Comparison of ENCODE assay signal across 11 cellular contexts in genomic region chr11:125570952-125571351, GRCh38. TPM values are rescaled to one million over a fixed set of nuclear protein-coding genes. Genes with fewer than 3 reads are reported as not detected.
DNase-seq lines count a peak whose midpoint lies in the region; ATAC-seq lines count a peak whose summit lies in the region.
"Had no signal": no experiment of that assay in that cellular context is flagged by ENCODE, and none has a peak within 500 bp of the region (broad histone marks: within the 10 kb centered on the region; RNA-seq: fewer than 3 reads in every experiment).

No MANE protein-coding gene starts in this region.

- no peaks in the 10 kb centered on the region for H3K27me3 Mint-ChIP-seq in CD4-positive, CD25-positive, alpha-beta regulatory T cell
- no peaks in the 10 kb centered on the region for H3K27me3 Mint-ChIP-seq in activated naive CD8-positive, alpha-beta T cell treated with anti-CD3 and anti-CD28 coated beads, Interleukin-2, amount 50 U/mL, for 24 hours
- H3K27me3 Mint-ChIP-seq in naive thymus-derived CD4-positive, alpha-beta T cell, result no peaks in the 10 kb centered on the region

- 95% methylated on average over 2 of the region's 2 CpGs for WGBS in HUES64

- H3K27ac Mint-ChIP-seq in CD4-positive, CD25-positive, alpha-beta regulatory T cell, result peak overlapping the region; percentile 72 to 94 (median 84)
- H3K27ac Mint-ChIP-seq in activated naive CD8-positive, alpha-beta T cell treated with anti-CD3 and anti-CD28 coated beads, Interleukin-2, amount 50 U/mL, for 24 hours, result no peak overlapping the region
- peak overlapping the region; percentile 53 to 94 (median 86) for H3K27ac Mint-ChIP-seq in naive thymus-derived CD4-positive, alpha-beta T cell

- no peaks in the 10 kb centered on the region for H3K9me3 ChIP-seq in CD4-positive, CD25-positive, alpha-beta regulatory T cell (ENCODE audit: control insufficient read depth in 2 of 2, low read length in 2 of 2)
- H3K9me3 ChIP-seq in HUES64 (ENCODE audit: insufficient read depth, low read depth, low read length), result 0 out of 2 replicates have a peak, but pooled peaks cover 8% of the 10 kb centered on the region
- no peaks in the 10 kb centered on the region for H3K9me3 ChIP-seq in naive thymus-derived CD4-positive, alpha-beta T cell (ENCODE audit: control insufficient read depth in 2 of 3, low read length in 3 of 3)
- H3K9me3 ChIP-seq: transverse colon had no signal

- CTCF ChIA-PET in naive thymus-derived CD4-positive, alpha-beta T cell (lab: Charles Lee), result no interaction called here

- ATAC-seq in CD4-positive, CD25-positive, alpha-beta regulatory T cell (ENCODE audit: low read depth in 2 of 2), result no peak
- no peak for ATAC-seq in activated naive CD8-positive, alpha-beta T cell treated with anti-CD3 and anti-CD28 coated beads, Interleukin-2, amount 50 U/mL, for 24 hours
- no peak for ATAC-seq in naive thymus-derived CD4-positive, alpha-beta T cell
- no peak for ATAC-seq in HG02938 (IDR thresholded peaks at IDR 0.05; ENCODE audit: unreplicated experiment)

- DNase-seq in CD4-positive, CD25-positive, alpha-beta regulatory T cell, result no peak
- no peak for DNase-seq in activated naive CD8-positive, alpha-beta T cell treated with anti-CD3 and anti-CD28 coated beads, Interleukin-2, amount 50 U/mL, for 24 hours
- DNase-seq in naive thymus-derived CD4-positive, alpha-beta T cell, result no peak
- no peak for DNase-seq in DMS79 treated with DMSO at 0.1 percent for 48 hours (lab: John Stamatoyannopoulos, UW)
- no peak for DNase-seq in NCI-H1048 (lab: John Stamatoyannopoulos, UW)
- DNase-seq in NCI-H446 (lab: John Stamatoyannopoulos, UW), result no peak
- DNase-seq: activated effector memory CD4-positive, alpha-beta T cell treated with Interleukin-2 at 50 U/mL for 16 hours; effector CD4-positive, alpha-beta T cell; transverse colon had no signal

- H3K9ac ChIP-seq in HUES64 (ENCODE audit: low read depth, low read length), result no peak overlapping the region

- POLR2A ChIA-PET in naive thymus-derived CD4-positive, alpha-beta T cell (lab: Charles Lee), result interaction anchor here (2.0 to 5.6 kb wide), 4 partner anchors 8 to 54 kb away, joined by 9 to 104 read pairs (median 12); partner anchors contain the start of genes CHEK1 and STT3A

- H3K36me3 Mint-ChIP-seq in CD4-positive, CD25-positive, alpha-beta regulatory T cell, result peaks cover 22% of the 10 kb centered on the region
- H3K36me3 Mint-ChIP-seq in activated naive CD8-positive, alpha-beta T cell treated with anti-CD3 and anti-CD28 coated beads, Interleukin-2, amount 50 U/mL, for 24 hours (ENCODE audit: low read depth), result peaks cover 30% of the 10 kb centered on the region
- H3K36me3 Mint-ChIP-seq in naive thymus-derived CD4-positive, alpha-beta T cell, result peaks cover 5 to 26% (median 20%) of the 10 kb centered on the region in 5 donors

- intact Hi-C loops in naive thymus-derived CD4-positive, alpha-beta T cell (cut with micrococcal nuclease), result loop anchor here in 1 of 2 donors (1.0 kb wide), 1 partner anchor 57 kb away; no protein-coding TSS in a partner anchor

- no peaks in the 10 kb centered on the region for H3K27me3 ChIP-seq in CD4-positive, CD25-positive, alpha-beta regulatory T cell (ENCODE audit: control insufficient read depth, insufficient read depth, low read length)
- H3K27me3 ChIP-seq in HUES64 (ENCODE audit: insufficient read depth, low read length), result no peaks in the 10 kb centered on the region
- no peaks in the 10 kb centered on the region for H3K27me3 ChIP-seq in naive thymus-derived CD4-positive, alpha-beta T cell (ENCODE audit: control insufficient read depth in 2 of 2, insufficient read depth in 2 of 2, low read length in 2 of 2)
- H3K27me3 ChIP-seq: transverse colon had no signal

- H3K4me3 ChIP-seq in CD4-positive, CD25-positive, alpha-beta regulatory T cell (ENCODE audit: low read depth, low read length), result peak overlapping the region; percentile 87
- H3K4me3 ChIP-seq in HUES64 (ENCODE audit: low read length), result peak overlapping the region; percentile 13; the same call in 1 of the 2 replicates
- no peak overlapping the region for H3K4me3 ChIP-seq in naive thymus-derived CD4-positive, alpha-beta T cell (ENCODE audit: low read length)

- peaks cover 17 to 41% (median 25%) of the 10 kb centered on the region in 4 donors for H3K4me1 Mint-ChIP-seq in CD4-positive, CD25-positive, alpha-beta regulatory T cell
- H3K4me1 Mint-ChIP-seq in activated naive CD8-positive, alpha-beta T cell treated with anti-CD3 and anti-CD28 coated beads, Interleukin-2, amount 50 U/mL, for 24 hours, result peaks cover 27% of the 10 kb centered on the region
- H3K4me1 Mint-ChIP-seq in naive thymus-derived CD4-positive, alpha-beta T cell, result peaks cover 12 to 42% (median 26%) of the 10 kb centered on the region in 7 donors

- peaks cover 36% of the 10 kb centered on the region for H3K36me3 ChIP-seq in CD4-positive, CD25-positive, alpha-beta regulatory T cell (ENCODE audit: control insufficient read depth, insufficient read depth, low read length)
- H3K36me3 ChIP-seq in HUES64 (ENCODE audit: insufficient read depth, low read length), result peaks cover 37% of the 10 kb centered on the region
- peaks cover 0 to 32% (median 9%) of the 10 kb centered on the region in 3 experiments for H3K36me3 ChIP-seq in naive thymus-derived CD4-positive, alpha-beta T cell (ENCODE audit: control insufficient read depth in 2 of 3, insufficient read depth in 3 of 3, low read length in 3 of 3)

- H3K4me1 ChIP-seq in CD4-positive, CD25-positive, alpha-beta regulatory T cell (ENCODE audit: control insufficient read depth, insufficient read depth, low read length, poor library complexity, severe bottlenecking), result peaks cover 18% of the 10 kb centered on the region
- peaks cover 4% of the 10 kb centered on the region; the same call in 1 of the 2 replicates for H3K4me1 ChIP-seq in HUES64 (ENCODE audit: insufficient read depth, low read length)
- peaks cover 13 to 16% of the 10 kb centered on the region in 2 donors for H3K4me1 ChIP-seq in naive thymus-derived CD4-positive, alpha-beta T cell (ENCODE audit: control insufficient read depth in 2 of 2, insufficient read depth in 2 of 2, low read length in 2 of 2)

- H3K27ac ChIP-seq in CD4-positive, CD25-positive, alpha-beta regulatory T cell (ENCODE audit: insufficient read depth, low read length, poor library complexity, severe bottlenecking), result no peak overlapping the region
- H3K27ac ChIP-seq in HUES64 (ENCODE audit: low read depth, low read length), result no peak overlapping the region
- H3K27ac ChIP-seq in naive thymus-derived CD4-positive, alpha-beta T cell (ENCODE audit: low read depth, low read length), result peak overlapping the region; percentile 90
- H3K27ac ChIP-seq: transverse colon had no signal

- H3K4me3 Mint-ChIP-seq in CD4-positive, CD25-positive, alpha-beta regulatory T cell, result peak overlapping the region; percentile 90 to 94 (median 92)
- H3K4me3 Mint-ChIP-seq in activated naive CD8-positive, alpha-beta T cell treated with anti-CD3 and anti-CD28 coated beads, Interleukin-2, amount 50 U/mL, for 24 hours, result peak overlapping the region; percentile 90
- peak overlapping the region; percentile 66 to 97 (median 92) for H3K4me3 Mint-ChIP-seq in naive thymus-derived CD4-positive, alpha-beta T cell

- H3K9me3 Mint-ChIP-seq in CD4-positive, CD25-positive, alpha-beta regulatory T cell, result no peaks in the 10 kb centered on the region
- no peaks in the 10 kb centered on the region for H3K9me3 Mint-ChIP-seq in activated naive CD8-positive, alpha-beta T cell treated with anti-CD3 and anti-CD28 coated beads, Interleukin-2, amount 50 U/mL, for 24 hours
- peaks cover 0 to 2% (median 0%) of the 10 kb centered on the region in 11 donors for H3K9me3 Mint-ChIP-seq in naive thymus-derived CD4-positive, alpha-beta T cell

RNA-seq across cellular contexts. Expression of gene EI24, which starts 1.7 kb away (rescaled TPM):
- 19.2 TPM for total RNA-seq in CD4-positive, CD25-positive, alpha-beta regulatory T cell
- 10 to 100 TPM; 57.2 to 84.9 (median 75.8) TPM for polyA plus RNA-seq in CD4-positive, CD25-positive, alpha-beta regulatory T cell
- 125 TPM for polyA plus RNA-seq in HUES64 (2013, experiment 1 of 2)
- polyA plus RNA-seq in HUES64 (2013, experiment 2 of 2), result 125 TPM
- total RNA-seq in naive thymus-derived CD4-positive, alpha-beta T cell, result 10 to 100 TPM; 21.3 to 42.7 (median 35.7) TPM
- polyA plus RNA-seq in naive thymus-derived CD4-positive, alpha-beta T cell, result 100 to 1,000 TPM in 1 of 2 donors, 10 to 100 TPM in 1; 79.4 to 102 TPM

RNA-seq across cellular contexts. Expression of gene STT3A, which starts 21.7 kb away (rescaled TPM):
- total RNA-seq in CD4-positive, CD25-positive, alpha-beta regulatory T cell, result 46.8 TPM
- polyA plus RNA-seq in CD4-positive, CD25-positive, alpha-beta regulatory T cell, result 10 to 100 TPM; 51.0 to 73.3 (median 61.9) TPM
- 119 TPM for polyA plus RNA-seq in HUES64 (2013, experiment 1 of 2)
- polyA plus RNA-seq in HUES64 (2013, experiment 2 of 2), result 120 TPM
- 100 to 1,000 TPM in 1 of 5 experiments, 10 to 100 TPM in 4; 39.6 to 153 (median 84.5) TPM for total RNA-seq in naive thymus-derived CD4-positive, alpha-beta T cell
- polyA plus RNA-seq in naive thymus-derived CD4-positive, alpha-beta T cell, result 10 to 100 TPM; 27.3 to 60.6 TPM

RNA-seq across cellular contexts. Expression of gene CHEK1, which starts 54.0 kb away (rescaled TPM):
- total RNA-seq in CD4-positive, CD25-positive, alpha-beta regulatory T cell, result 13.2 TPM
- 10 to 100 TPM in 1 of 4 donors, 1 to 10 TPM in 3; 4.4 to 12.7 (median 6.8) TPM for polyA plus RNA-seq in CD4-positive, CD25-positive, alpha-beta regulatory T cell
- 74.4 TPM for polyA plus RNA-seq in HUES64 (2013, experiment 1 of 2)
- 76.5 TPM for polyA plus RNA-seq in HUES64 (2013, experiment 2 of 2)
- 10 to 100 TPM in 1 of 5 experiments, 1 to 10 TPM in 4; 2.2 to 62.6 (median 7.5) TPM for total RNA-seq in naive thymus-derived CD4-positive, alpha-beta T cell
- 1 to 10 TPM; 1.2 to 1.7 TPM for polyA plus RNA-seq in naive thymus-derived CD4-positive, alpha-beta T cell
